In genomic region chr17:70622382-70623260, GRCh38 we compare ENCODE assay signal across 8 cellular contexts.
DNase-seq lines count a peak whose midpoint lies in the region; ATAC-seq, FAIRE-seq and TF ChIP-seq lines count a peak whose summit lies in the region.

No MANE protein-coding gene starts in this region.

- FAIRE-seq in G401.6 (lab: Jason Lieb, UNC) (peak; percentile 47), pancreas (lab: Jason Lieb, UNC) (no peak), GM12892 (lab: Jason Lieb, UNC) (no peak)

- H3K27me3 ChIP-seq in MG63 (no peaks in the 10 kb centered on the region), SJCRH30 (0 out of 2 replicates have a peak, but pooled peaks cover 3% of the 10 kb centered on the region), pancreas (no peaks in the 10 kb centered on the region)

- intact Hi-C loops in pancreas (cut with DNase I) = no loop called here

- H3K36me3 ChIP-seq in MG63 = no peaks in the 10 kb centered on the region
- H3K36me3 ChIP-seq in SJCRH30 = no peaks in the 10 kb centered on the region
- no peaks in the 10 kb centered on the region for H3K36me3 ChIP-seq in pancreas

- peak; percentile 25 for TF ChIP-seq CTCF in fibroblast of the aortic adventitia (IDR thresholded peaks at IDR 0.05; ENCODE audit: insufficient read depth, low read length)
- TF ChIP-seq CTCF in pancreas (IDR thresholded peaks at IDR 0.05) = peak in 1 of 4 donors; percentile 18

- H3K4me1 ChIP-seq in SJCRH30 (peaks cover 12% of the 10 kb centered on the region), pancreas (no peaks in the 10 kb centered on the region)

- no peaks in the 10 kb centered on the region for H3K9me3 ChIP-seq in MG63
- H3K9me3 ChIP-seq in SJCRH30 (replicated peaks) = 0 out of 2 replicates have a peak, but pooled peaks cover 2% of the 10 kb centered on the region
- no peaks in the 10 kb centered on the region for H3K9me3 ChIP-seq in pancreas

- peak; percentile 51 for DNase-seq in MG63
- DNase-seq in SJCRH30 = peak; percentile 61 to 83
- peak; percentile 2 for DNase-seq in fibroblast of the aortic adventitia (ENCODE audit: low read depth)
- peak in 4 of 6 donors; percentile 21 to 57 (median 24) for DNase-seq in pancreas
- DNase-seq in GM12892 (ENCODE audit: insufficient read length) = no peak
- no peak for DNase-seq in stimulated activated naive CD4-positive, alpha-beta T cell treated with Interleukin-2 at 50 U/mL for 16 hours (lab: John Stamatoyannopoulos, UW)

- TF ChIP-seq POLR2A in GM12892 (IDR thresholded peaks at IDR 0.05; ENCODE audit: low read depth, low read length) = no peak

- H3K4me3 ChIP-seq in MG63 (no peak overlapping the region), SJCRH30 (no peak overlapping the region), fibroblast of the aortic adventitia (ENCODE audit: low read depth, low read length) (no peak overlapping the region), pancreas (no peak overlapping the region)

- WGBS in pancreas, 2 donors = 40 to 44% methylated on average over 12 of the region's 12 CpGs

- H3K27ac ChIP-seq in SJCRH30 (no peak overlapping the region), pancreas (no peak overlapping the region)

- ATAC-seq in pancreas = peak in 3 of 4 donors; percentile 52 to 66 (median 55)
- ATAC-seq in HG02759 (IDR thresholded peaks at IDR 0.05; ENCODE audit: unreplicated experiment) = no peak

Comparison
In these comparisons a context has a peak if more than half of its experiments do, and no peak if none do; other contexts are left out.
1. DNase-seq: peak in MG63 (single experiment), SJCRH30 (2 of 2), fibroblast of the aortic adventitia (single experiment) and pancreas (4 of 6); none in GM12892 (single experiment) and stimulated activated naive CD4-positive, alpha-beta T cell treated with Interleukin-2 at 50 U/mL for 16 hours (single experiment).